15 cellular contexts compared by ENCODE assay signal in the genomic region with DNA sequence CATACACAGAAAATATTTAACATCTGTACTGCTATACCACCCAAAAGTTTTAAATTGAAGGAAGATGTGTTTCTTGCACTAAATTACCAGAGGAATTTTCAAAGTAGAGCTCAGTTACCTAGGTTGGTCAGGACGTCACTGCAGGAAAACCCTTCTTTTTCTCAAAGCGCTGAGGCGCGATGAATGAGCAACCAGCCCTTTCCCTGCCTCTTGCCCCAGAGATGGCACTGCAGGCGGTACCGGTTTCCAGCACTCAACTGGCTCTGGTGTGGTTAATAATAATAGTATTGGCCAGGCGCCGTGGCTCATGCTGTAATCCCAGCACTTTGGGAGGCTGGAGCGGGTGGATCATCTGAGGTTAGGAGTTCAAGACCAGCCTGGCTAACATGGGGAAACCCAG.
"Had no signal": no experiment of that assay in that cellular context is flagged by ENCODE, and none has a peak within 500 bp of the region (broad histone marks: within the 10 kb centered on the region; RNA-seq: fewer than 3 reads in every experiment).

No MANE protein-coding gene starts in this region.

- H3K4me1 Mint-ChIP-seq: activated CD4-positive, alpha-beta T cell treated with anti-CD3 and anti-CD28 coated beads for 36 hours; stimulated activated effector memory CD8-positive, alpha-beta T cell treated with anti-CD3 and anti-CD28 coated beads, Interleukin-12 subunit alpha, Interleukin-12 subunit beta, amount 100 ng/mL, for 72 hours had no signal

- H3K4me3 Mint-ChIP-seq: activated CD4-positive, alpha-beta memory T cell treated with anti-CD3 and anti-CD28 coated beads, Interleukin-2, amount 10 ng/mL, durations not matched to agents 7 days and 5 days; activated CD4-positive, alpha-beta T cell treated with anti-CD3 and anti-CD28 coated beads for 36 hours; activated naive CD4-positive, alpha-beta T cell treated with anti-CD3 and anti-CD28 coated beads, Interleukin-2, amount 10 ng/mL, durations not matched to agents 7 days and 5 days; activated T-cell treated with anti-CD3 and anti-CD28 coated beads, Interleukin-2, amount 50 U/mL, for 24 hours; endodermal cell; memory B cell; natural killer cell treated with Interleukin-12 subunit alpha and Interleukin-12 subunit beta and Interleukin-15 and Interleukin-18, amount 100 ng/mL, for 72 hours; stimulated activated effector memory CD8-positive, alpha-beta T cell treated with anti-CD3 and anti-CD28 coated beads, Interleukin-12 subunit alpha, Interleukin-12 subunit beta, amount 100 ng/mL, for 72 hours had no signal

- ATAC-seq: activated CD4-positive, alpha-beta T cell treated with anti-CD3 and anti-CD28 coated beads for 36 hours; gastroesophageal sphincter; left ventricle myocardium superior; natural killer cell treated with Interleukin-12 subunit alpha and Interleukin-12 subunit beta and Interleukin-15 and Interleukin-18, amount 100 ng/mL, for 72 hours; stimulated activated effector memory CD8-positive, alpha-beta T cell treated with anti-CD3 and anti-CD28 coated beads, Interleukin-12 subunit alpha, Interleukin-12 subunit beta, amount 100 ng/mL, for 72 hours had no signal

- H3K9me3 Mint-ChIP-seq: activated CD4-positive, alpha-beta memory T cell treated with anti-CD3 and anti-CD28 coated beads, Interleukin-2, amount 10 ng/mL, durations not matched to agents 7 days and 5 days; activated naive CD4-positive, alpha-beta T cell treated with anti-CD3 and anti-CD28 coated beads, Interleukin-2, amount 10 ng/mL, durations not matched to agents 7 days and 5 days; activated T-cell treated with anti-CD3 and anti-CD28 coated beads, Interleukin-2, amount 50 U/mL, for 24 hours; endodermal cell; memory B cell; natural killer cell treated with Interleukin-12 subunit alpha and Interleukin-12 subunit beta and Interleukin-15 and Interleukin-18, amount 100 ng/mL, for 72 hours; stimulated activated effector memory CD8-positive, alpha-beta T cell treated with anti-CD3 and anti-CD28 coated beads, Interleukin-12 subunit alpha, Interleukin-12 subunit beta, amount 100 ng/mL, for 72 hours had no signal

- H3K27me3 Mint-ChIP-seq: activated CD4-positive, alpha-beta T cell treated with anti-CD3 and anti-CD28 coated beads for 36 hours; activated T-cell treated with anti-CD3 and anti-CD28 coated beads, Interleukin-2, amount 50 U/mL, for 24 hours had no signal

- H3K27ac Mint-ChIP-seq: activated CD4-positive, alpha-beta memory T cell treated with anti-CD3 and anti-CD28 coated beads, Interleukin-2, amount 10 ng/mL, durations not matched to agents 7 days and 5 days; activated CD4-positive, alpha-beta T cell treated with anti-CD3 and anti-CD28 coated beads for 36 hours; activated naive CD4-positive, alpha-beta T cell treated with anti-CD3 and anti-CD28 coated beads, Interleukin-2, amount 10 ng/mL, durations not matched to agents 7 days and 5 days; activated T-cell treated with anti-CD3 and anti-CD28 coated beads, Interleukin-2, amount 50 U/mL, for 24 hours; memory B cell; natural killer cell treated with Interleukin-12 subunit alpha and Interleukin-12 subunit beta and Interleukin-15 and Interleukin-18, amount 100 ng/mL, for 72 hours; stimulated activated effector memory CD8-positive, alpha-beta T cell treated with anti-CD3 and anti-CD28 coated beads, Interleukin-12 subunit alpha, Interleukin-12 subunit beta, amount 100 ng/mL, for 72 hours had no signal

- H3K36me3 Mint-ChIP-seq: activated naive CD4-positive, alpha-beta T cell treated with anti-CD3 and anti-CD28 coated beads, Interleukin-2, amount 10 ng/mL, durations not matched to agents 7 days and 5 days; memory B cell; natural killer cell treated with Interleukin-12 subunit alpha and Interleukin-12 subunit beta and Interleukin-15 and Interleukin-18, amount 100 ng/mL, for 72 hours; stimulated activated effector memory CD8-positive, alpha-beta T cell treated with anti-CD3 and anti-CD28 coated beads, Interleukin-12 subunit alpha, Interleukin-12 subunit beta, amount 100 ng/mL, for 72 hours had no signal

- DNase-seq: activated CD4-positive, alpha-beta memory T cell treated with anti-CD3 and anti-CD28 coated beads, Interleukin-2, amount 10 ng/mL, durations not matched to agents 7 days and 5 days; activated CD4-positive, alpha-beta T cell treated with anti-CD3 and anti-CD28 coated beads for 36 hours; activated naive CD4-positive, alpha-beta T cell treated with anti-CD3 and anti-CD28 coated beads, Interleukin-2, amount 10 ng/mL, durations not matched to agents 7 days and 5 days; activated T-cell treated with anti-CD3 and anti-CD28 coated beads, Interleukin-2, amount 50 U/mL, for 24 hours; adrenal gland; dorsolateral prefrontal cortex; endodermal cell; erythroblast; islet precursor cell; left ventricle myocardium superior; T1000 had no signal
